ENCODE assay signal across 9 cellular contexts in the genomic region with DNA sequence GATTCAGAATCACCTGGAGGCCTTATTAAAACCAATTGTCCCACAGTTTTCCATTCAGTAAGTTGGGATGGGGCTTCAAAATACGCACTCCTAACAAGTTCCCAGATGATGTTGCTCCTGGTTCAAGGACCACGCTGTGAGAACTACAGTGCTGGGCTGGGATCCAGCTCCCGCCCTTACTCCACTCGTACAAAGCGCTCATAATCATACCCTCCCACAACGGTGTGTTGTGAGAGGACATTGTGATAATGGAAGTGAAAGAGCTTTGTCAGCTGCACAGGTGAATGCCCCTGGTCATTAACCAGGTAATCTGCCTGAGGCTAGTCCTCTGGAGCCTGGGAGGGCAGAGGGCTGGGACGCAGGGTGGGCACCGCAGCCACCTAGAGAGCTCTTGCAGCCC. TPM values are rescaled to one million over a fixed set of nuclear protein-coding genes. Genes with fewer than 3 reads are reported as not detected.
DNase-seq lines count a peak whose midpoint lies in the region; ATAC-seq, FAIRE-seq and TF ChIP-seq lines count a peak whose summit lies in the region.
"Had no signal": no experiment of that assay in that cellular context is flagged by ENCODE, and none has a peak within 500 bp of the region (broad histone marks: within the 10 kb centered on the region; RNA-seq: fewer than 3 reads in every experiment).

No MANE protein-coding gene starts in this region.

- no peaks in the 10 kb centered on the region for H3K79me1 ChIP-seq in H1 (ENCODE audit: low read depth, low read length)

- H3K23ac ChIP-seq in H1 (ENCODE audit: insufficient read length) = no peak overlapping the region

- peaks cover 0 to 2% of the 10 kb centered on the region in 2 experiments for H4K20me1 ChIP-seq in H1 (replicated peaks in 1 of 2; ENCODE audit: control insufficient read depth in 1 of 2, insufficient read depth in 2 of 2, low read length in 2 of 2)

- 86% methylated on average over 8 of the region's 8 CpGs; no CpG with 5 or more reads in 1 of the 2 experiments for WGBS in H1 (ENCODE audit: extremely low coverage in 1 of 2, insufficient coverage in 1 of 2, insufficient read length in 1 of 2, insufficient replicate concordance in 2 of 2, low coverage in 1 of 2, low lambda C conversion rate in 2 of 2, missing lambda C conversion rate in 1 of 2), 2 experiments

- FAIRE-seq in GM18507 (lab: Jason Lieb, UNC) = peak; percentile 33
- FAIRE-seq in H1 (lab: Jason Lieb, UNC) = no peak

- H3K4me1 ChIP-seq in H1 (replicated peaks in 1 of 4; ENCODE audit: control insufficient read depth in 3 of 4, insufficient read depth in 4 of 4, low read length in 3 of 4) = peaks cover 5 to 25% (median 9%) of the 10 kb centered on the region in 4 experiments

- H3K4me3 ChIP-seq in H1 (ENCODE audit: extremely low read depth in 1 of 4, insufficient read depth in 2 of 4, low read depth in 3 of 4, low read length in 4 of 4) = no peak overlapping the region

- TF ChIP-seq RAD21 in H1 (IDR thresholded peaks at IDR 0.05 in 1 of 2, conservative IDR thresholded peaks at IDR 0.05 in 1 of 2; ENCODE audit: low read depth in 2 of 2, low read length in 2 of 2) = no peak

- CTCF ChIA-PET in H1 (lab: Charles Lee; ENCODE audit: partially characterized antibody) = interaction anchor here (0.9 to 14.7 kb wide), 8 partner anchors 24 to 669 kb away, joined by 3 to 182 read pairs (median 6); no protein-coding TSS in a partner anchor

- no peak overlapping the region for H3K18ac ChIP-seq in H1 (ENCODE audit: extremely low read depth, low read length)

- peak overlapping the region; percentile 48 for H2BK120ac ChIP-seq in H1 (replicated peaks; ENCODE audit: low read depth, low read length)

- H4K8ac ChIP-seq in H1 (ENCODE audit: extremely low read depth, insufficient read depth, low read length) = no peak overlapping the region; the same call in 1 of the 2 replicates

- H4K5ac ChIP-seq in H1 (ENCODE audit: insufficient read length, low read depth, low read length) = no peak overlapping the region

- TF ChIP-seq CTCF in H1 (IDR thresholded peaks at IDR 0.05; ENCODE audit: control extremely low read depth in 1 of 3, insufficient read depth in 1 of 3, low read depth in 1 of 3, low read length in 3 of 3) = no peak

- peak overlapping the region; percentile 90; the same call in 1 of the 2 replicates for H2BK15ac ChIP-seq in H1 (ENCODE audit: low read length)

- no peak overlapping the region for H2AFZ ChIP-seq in H1 (ENCODE audit: low read length)

- no peak overlapping the region for H3K27ac ChIP-seq in H1 (ENCODE audit: low read depth, low read length)

- no peaks in the 10 kb centered on the region for H3K9me3 ChIP-seq in H1 (ENCODE audit: insufficient read depth in 2 of 2, low read depth in 1 of 2, low read length in 1 of 2)

- no peak overlapping the region for H3K14ac ChIP-seq in H1 (ENCODE audit: insufficient read length)

- H3K9ac ChIP-seq in H1 (replicated peaks in 1 of 4; ENCODE audit: extremely low read depth in 1 of 4, low read depth in 3 of 4, low read length in 3 of 4) = no peak overlapping the region

- TF ChIP-seq POLR2A in H1 (IDR thresholded peaks at IDR 0.05; ENCODE audit: control extremely low read depth in 1 of 2, low read depth in 2 of 2, low read length in 2 of 2) = no peak

- peak overlapping the region; percentile 67; the same call in 1 of the 2 replicates for H2AK5ac ChIP-seq in H1 (ENCODE audit: low read depth, low read length)

- no peak overlapping the region for H3K56ac ChIP-seq in H1 (replicated peaks; ENCODE audit: insufficient read length, low read depth, low read length)

- H2BK12ac ChIP-seq in H1 (ENCODE audit: low read depth, low read length) = peak overlapping the region; percentile 89; the same call in 1 of the 2 replicates

- TF ChIP-seq EP300 in H1 (IDR thresholded peaks at IDR 0.05; ENCODE audit: borderline replicate concordance in 1 of 2, low read depth in 2 of 2, low read length in 2 of 2) = no peak

- ATAC-seq in HG03159 (IDR thresholded peaks at IDR 0.05; ENCODE audit: unreplicated experiment) = no peak
- no peak for ATAC-seq in GM21381 (IDR thresholded peaks at IDR 0.05; ENCODE audit: unreplicated experiment)

- H4K91ac ChIP-seq in H1 (replicated peaks; ENCODE audit: insufficient read length, low read length) = peak overlapping the region; percentile 94

- peaks cover 0 to 15% (median 7%) of the 10 kb centered on the region in 4 experiments; a peak in 5 of 7 replicates for H3K27me3 ChIP-seq in H1 (replicated peaks in 1 of 4; ENCODE audit: control insufficient read depth in 3 of 4, extremely low read depth in 1 of 4, insufficient read depth in 3 of 4, low read length in 3 of 4)

- H3K79me2 ChIP-seq in H1 (ENCODE audit: control insufficient read depth in 1 of 2, insufficient read depth in 2 of 2, low read length in 2 of 2) = no peaks in the 10 kb centered on the region

- H3K4ac ChIP-seq in H1 (replicated peaks; ENCODE audit: insufficient read length, low read depth, low read length) = no peak overlapping the region

- no peaks in the 10 kb centered on the region for H3K36me3 ChIP-seq in H1 (ENCODE audit: control insufficient read depth in 2 of 4, insufficient read depth in 4 of 4, low read length in 3 of 4)

- DNase-seq in GM18507 (ENCODE audit: extremely low spot score, insufficient read length, low read depth) (no peak), NCI-H69 (lab: John Stamatoyannopoulos, UW) (peak; percentile 95), H1 (ENCODE audit: low read depth in 1 of 2, low spot score in 2 of 2) (no peak), renal cortical epithelial cell (ENCODE audit: low read depth) (peak; percentile 36)
- DNase-seq in stimulated activated CD4-positive, alpha-beta T cell treated with anti-CD3 and anti-CD28 coated beads, Interleukin-1b, Interleukin-23, amount 100 ng/mL, for 48 hours = no peak
- DNase-seq in stimulated activated CD4-positive, alpha-beta T cell treated with anti-CD3 and anti-CD28 coated beads, Interleukin-4, amount 100 ng/mL, for 4 hours = no peak
- DNase-seq: central memory CD4-positive, alpha-beta T cell had no signal

- 0 out of 2 replicates have a peak overlapping the region, but pooled peaks have one; percentile 19 for H2BK5ac ChIP-seq in H1 (ENCODE audit: low read depth, low read length)

- peak overlapping the region; percentile 68 to 91; a peak in 2 of 4 replicates for H3K4me2 ChIP-seq in H1 (ENCODE audit: insufficient read depth in 1 of 2, low read depth in 2 of 2, low read length in 2 of 2)

- peaks cover 9% of the 10 kb centered on the region for H3K23me2 ChIP-seq in H1 (ENCODE audit: low read depth, low read length)

- peak overlapping the region; percentile 88; the same call in 1 of the 2 replicates for H2BK20ac ChIP-seq in H1 (ENCODE audit: low read length)

- POLR2A ChIA-PET in H1 (lab: Charles Lee; ENCODE audit: partially characterized antibody) = interaction anchor here (1.3 to 2.0 kb wide), 3 partner anchors 9 to 364 kb away, joined by 3 to 4 read pairs (median 3); no protein-coding TSS in a partner anchor

TF ChIP-seq in H1, 55 proteins besides CTCF, POLR2A, EP300 and RAD21:
- TF ChIP-seq JUND (IDR thresholded peaks at IDR 0.05; ENCODE audit: low read length) = no peak
- no peak for TF ChIP-seq BACH1 (IDR thresholded peaks at IDR 0.05; ENCODE audit: low read length)
- TF ChIP-seq ASH2L (IDR thresholded peaks at IDR 0.05; ENCODE audit: low read length) = no peak
- TF ChIP-seq RXRA (IDR thresholded peaks at IDR 0.05; ENCODE audit: insufficient read depth, low read depth, low read length) = no peak
- TF ChIP-seq KDM5A (IDR thresholded peaks at IDR 0.05; ENCODE audit: low read length) = no peak
- no peak for TF ChIP-seq RBBP5 (IDR thresholded peaks at IDR 0.05; ENCODE audit: borderline replicate concordance, low read depth, low read length)

RNA-seq across cellular contexts. Expression of gene CD82, which starts 1.3 kb away (rescaled TPM):
- 7.9 and 8.6 TPM in 2 replicates for total RNA-seq in H1 (2021; fragmentation: NEBNext Ultra II Directional; extraction: Animal tissue kit (Norgen Biotek cat#: 25700))
- polyA plus RNA-seq in H1 (2011; rRNA removed) = 10.1 and 10.3 TPM in 2 replicates
- 11.5 TPM for polyA plus RNA-seq in H1 (2011; cell fraction: cytosol; rRNA removed)
- polyA plus RNA-seq in H1 (2011; cell fraction: nucleus; rRNA removed) = 5.3 TPM
- 6.0 to 11.2 TPM (median 8.8 TPM) in 4 replicates for polyA plus RNA-seq in H1 (2012, experiment 1 of 2)
- 5.3 TPM for polyA plus RNA-seq in H1 (2012, experiment 2 of 2)
- polyA plus RNA-seq in H1 (2013, experiment 1 of 2) = 6.9 TPM
- 7.0 TPM for polyA plus RNA-seq in H1 (2013, experiment 2 of 2)
- polyA minus RNA-seq in H1 (2011; rRNA and poly(A)+ RNA removed) = 3.8 and 10.3 TPM in 2 replicates
- 6.8 TPM for polyA minus RNA-seq in H1 (2011; cell fraction: cytosol; rRNA and poly(A)+ RNA removed)
- polyA minus RNA-seq in H1 (2011; cell fraction: nucleus; rRNA and poly(A)+ RNA removed) = 2.9 TPM
- 22.3 and 49.7 TPM in 2 replicates for total RNA-seq in renal cortical epithelial cell

Comparison
In these comparisons a context has a peak if more than half of its experiments do, and no peak if none do; other contexts are left out.
1. DNase-seq: peak in NCI-H69 (single experiment) and renal cortical epithelial cell (single experiment); none in GM18507 (single experiment), H1 (0 of 2), stimulated activated CD4-positive, alpha-beta T cell treated with anti-CD3 and anti-CD28 coated beads, Interleukin-1b, Interleukin-23, amount 100 ng/mL, for 48 hours (single experiment) and stimulated activated CD4-positive, alpha-beta T cell treated with anti-CD3 and anti-CD28 coated beads, Interleukin-4, amount 100 ng/mL, for 4 hours (0 of 2).